31 cellular contexts compared by ENCODE assay signal in the genomic region with DNA sequence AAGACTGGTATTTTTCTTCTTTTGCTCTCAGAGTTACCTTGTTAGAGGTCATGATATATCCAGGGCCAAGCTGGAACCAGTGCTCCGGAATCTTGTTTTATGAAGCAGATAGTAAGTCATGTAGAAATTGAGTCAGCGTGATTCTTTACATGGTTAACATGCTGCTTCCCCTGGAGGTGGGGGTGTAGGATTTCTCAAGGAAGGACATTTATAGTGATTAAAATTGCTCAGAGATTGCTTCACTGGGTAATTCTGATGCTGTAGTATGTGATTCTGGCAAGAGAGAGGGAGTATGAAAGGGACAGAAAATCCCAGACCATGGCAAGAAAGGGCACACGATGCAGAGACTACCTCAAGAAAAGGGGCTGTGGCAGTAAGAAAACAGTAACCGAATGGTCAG. TPM values are rescaled to one million over a fixed set of nuclear protein-coding genes. Genes with fewer than 3 reads are reported as not detected.
"Had no signal": no experiment of that assay in that cellular context is flagged by ENCODE, and none has a peak within 500 bp of the region (broad histone marks: within the 10 kb centered on the region; RNA-seq: fewer than 3 reads in every experiment).

No MANE protein-coding gene starts in this region.

- H3K27ac ChIP-seq: ascending aorta, breast epithelium, cardiac muscle cell, coronary artery, dorsolateral prefrontal cortex, foreskin keratinocyte, gastroesophageal sphincter had no signal

- H3K9me3 Mint-ChIP-seq: activated CD4-positive, alpha-beta memory T cell treated with anti-CD3 and anti-CD28 coated beads for 36 hours; activated CD4-positive, alpha-beta T cell treated with anti-CD3 and anti-CD28 coated beads, Interleukin-2, amount 10 ng/mL, durations not matched to agents 24 days and 14 days; activated naive CD4-positive, alpha-beta T cell treated with anti-CD3 and anti-CD28 coated beads, Interleukin-2, amount 10 ng/mL, durations not matched to agents 7 days and 5 days; activated naive CD8-positive, alpha-beta T cell treated with anti-CD3 and anti-CD28 coated beads, Interleukin-2, amount 10 ng/mL, durations not matched to agents 7 days and 5 days; activated T-cell treated with anti-CD3 and anti-CD28 coated beads, Interleukin-2, amount 50 U/mL, for 24 hours; brain; dendritic cell treated with granulocyte-macrophage colony-stimulating factor and Interleukin-4, amounts not matched to agents 40 ng/mL and 50 ng/mL, for 4 days; endodermal cell had no signal

- H3K27me3 Mint-ChIP-seq: activated CD4-positive, alpha-beta memory T cell treated with anti-CD3 and anti-CD28 coated beads for 36 hours; activated CD4-positive, alpha-beta T cell treated with anti-CD3 and anti-CD28 coated beads for 36 hours; activated CD4-positive, alpha-beta T cell treated with anti-CD3 and anti-CD28 coated beads, Interleukin-2, amount 10 ng/mL, durations not matched to agents 24 days and 14 days; activated naive CD4-positive, alpha-beta T cell treated with anti-CD3 and anti-CD28 coated beads, Interleukin-2, amount 10 ng/mL, durations not matched to agents 7 days and 5 days; activated naive CD8-positive, alpha-beta T cell treated with anti-CD3 and anti-CD28 coated beads, Interleukin-2, amount 10 ng/mL, durations not matched to agents 7 days and 5 days; activated T-cell treated with anti-CD3 and anti-CD28 coated beads, Interleukin-2, amount 50 U/mL, for 24 hours; dendritic cell treated with granulocyte-macrophage colony-stimulating factor and Interleukin-4, amounts not matched to agents 40 ng/mL and 50 ng/mL, for 4 days had no signal

- H3K27me3 ChIP-seq: ascending aorta, breast epithelium, cardiac muscle cell, dorsolateral prefrontal cortex, foreskin keratinocyte, gastroesophageal sphincter had no signal

- H3K9me3 ChIP-seq: ascending aorta, breast epithelium, gastroesophageal sphincter had no signal

- H3K4me3 ChIP-seq: ascending aorta, breast epithelium, cardiac muscle cell, coronary artery, dorsolateral prefrontal cortex, gastroesophageal sphincter had no signal

- H3K36me3 ChIP-seq: ascending aorta, breast epithelium, cardiac muscle cell, gastroesophageal sphincter had no signal

- DNase-seq: activated CD4-positive, alpha-beta memory T cell treated with anti-CD3 and anti-CD28 coated beads for 36 hours; activated CD4-positive, alpha-beta T cell treated with anti-CD3 and anti-CD28 coated beads for 36 hours; activated CD4-positive, alpha-beta T cell treated with anti-CD3 and anti-CD28 coated beads, Interleukin-2, amount 10 ng/mL, durations not matched to agents 24 days and 14 days; activated CD4-positive, CD25-positive, alpha-beta regulatory T cell; activated CD4-positive, CD25-positive, alpha-beta regulatory T cell treated with anti-CD3 and anti-CD28 coated beads, Interleukin-2, amount 50 U/mL, for 72 hours; activated CD8-positive, alpha-beta memory T cell treated with anti-CD3 and anti-CD28 coated beads, Interleukin-2, amount 50 U/mL, for 48 hours; activated gamma-delta T cell; activated naive CD4-positive, alpha-beta T cell; activated naive CD4-positive, alpha-beta T cell treated with anti-CD3 and anti-CD28 coated beads, Interleukin-2, amount 10 ng/mL, durations not matched to agents 7 days and 5 days; activated naive CD8-positive, alpha-beta T cell treated with anti-CD3 and anti-CD28 coated beads, Interleukin-2, amount 10 ng/mL, durations not matched to agents 7 days and 5 days; activated T-cell treated with anti-CD3 and anti-CD28 coated beads for 4 hours; activated T-cell treated with anti-CD3 and anti-CD28 coated beads, Interleukin-2, amount 50 U/mL, for 24 hours; activated T-cell treated with anti-CD3 and anti-CD28 coated beads, Interleukin-2, amount 50 U/mL, for 72 hours; central memory CD4-positive, alpha-beta T cell; cerebellar nuclear complex; dorsolateral prefrontal cortex; effector memory CD4-positive, alpha-beta T cell; endodermal cell; foreskin keratinocyte; T-helper 2 cell had no signal

- H3K4me1 Mint-ChIP-seq: activated CD4-positive, alpha-beta T cell treated with anti-CD3 and anti-CD28 coated beads for 36 hours; activated CD4-positive, alpha-beta T cell treated with anti-CD3 and anti-CD28 coated beads, Interleukin-2, amount 10 ng/mL, durations not matched to agents 24 days and 14 days; activated naive CD4-positive, alpha-beta T cell treated with anti-CD3 and anti-CD28 coated beads, Interleukin-2, amount 10 ng/mL, durations not matched to agents 7 days and 5 days; activated naive CD8-positive, alpha-beta T cell treated with anti-CD3 and anti-CD28 coated beads, Interleukin-2, amount 10 ng/mL, durations not matched to agents 7 days and 5 days; brain; endodermal cell had no signal

- H3K4me1 ChIP-seq: ascending aorta, breast epithelium, foreskin keratinocyte, gastroesophageal sphincter had no signal

- H3K4me3 Mint-ChIP-seq: activated CD4-positive, alpha-beta memory T cell treated with anti-CD3 and anti-CD28 coated beads for 36 hours; activated CD4-positive, alpha-beta T cell treated with anti-CD3 and anti-CD28 coated beads for 36 hours; activated CD4-positive, alpha-beta T cell treated with anti-CD3 and anti-CD28 coated beads, Interleukin-2, amount 10 ng/mL, durations not matched to agents 24 days and 14 days; activated naive CD4-positive, alpha-beta T cell treated with anti-CD3 and anti-CD28 coated beads, Interleukin-2, amount 10 ng/mL, durations not matched to agents 7 days and 5 days; activated naive CD8-positive, alpha-beta T cell treated with anti-CD3 and anti-CD28 coated beads, Interleukin-2, amount 10 ng/mL, durations not matched to agents 7 days and 5 days; activated T-cell treated with anti-CD3 and anti-CD28 coated beads, Interleukin-2, amount 50 U/mL, for 24 hours; activated T-cell treated with anti-CD3 and anti-CD28 coated beads, Interleukin-2, amount 50 U/mL, for 72 hours; brain; dendritic cell treated with granulocyte-macrophage colony-stimulating factor and Interleukin-4, amounts not matched to agents 40 ng/mL and 50 ng/mL, for 4 days; endodermal cell had no signal

- H3K36me3 Mint-ChIP-seq: activated CD4-positive, alpha-beta memory T cell treated with anti-CD3 and anti-CD28 coated beads for 36 hours; activated naive CD4-positive, alpha-beta T cell treated with anti-CD3 and anti-CD28 coated beads, Interleukin-2, amount 10 ng/mL, durations not matched to agents 7 days and 5 days; activated naive CD4-positive, alpha-beta T cell treated with anti-CD3 and anti-CD28 coated beads, Interleukin-2, amount 50 U/mL, for 72 hours; activated naive CD8-positive, alpha-beta T cell treated with anti-CD3 and anti-CD28 coated beads, Interleukin-2, amount 10 ng/mL, durations not matched to agents 7 days and 5 days; brain had no signal

- H3K27ac Mint-ChIP-seq: activated CD4-positive, alpha-beta memory T cell treated with anti-CD3 and anti-CD28 coated beads for 36 hours; activated CD4-positive, alpha-beta T cell treated with anti-CD3 and anti-CD28 coated beads for 36 hours; activated CD4-positive, alpha-beta T cell treated with anti-CD3 and anti-CD28 coated beads, Interleukin-2, amount 10 ng/mL, durations not matched to agents 24 days and 14 days; activated naive CD4-positive, alpha-beta T cell treated with anti-CD3 and anti-CD28 coated beads, Interleukin-2, amount 10 ng/mL, durations not matched to agents 7 days and 5 days; activated naive CD4-positive, alpha-beta T cell treated with anti-CD3 and anti-CD28 coated beads, Interleukin-2, amount 50 U/mL, for 72 hours; activated naive CD8-positive, alpha-beta T cell treated with anti-CD3 and anti-CD28 coated beads, Interleukin-2, amount 10 ng/mL, durations not matched to agents 7 days and 5 days; activated T-cell treated with anti-CD3 and anti-CD28 coated beads, Interleukin-2, amount 50 U/mL, for 24 hours; activated T-cell treated with anti-CD3 and anti-CD28 coated beads, Interleukin-2, amount 50 U/mL, for 72 hours; dendritic cell treated with granulocyte-macrophage colony-stimulating factor and Interleukin-4, amounts not matched to agents 40 ng/mL and 50 ng/mL, for 4 days; endodermal cell had no signal

RNA-seq across cellular contexts. Expression of gene MYL1, which starts 8.0 kb away (rescaled TPM):
- total RNA-seq: activated CD4-positive, alpha-beta memory T cell treated with anti-CD3 and anti-CD28 coated beads for 36 hours; activated CD4-positive, alpha-beta T cell treated with anti-CD3 and anti-CD28 coated beads for 36 hours; activated CD4-positive, alpha-beta T cell treated with anti-CD3 and anti-CD28 coated beads, Interleukin-2, amount 10 ng/mL, durations not matched to agents 24 days and 14 days; activated naive CD4-positive, alpha-beta T cell treated with anti-CD3 and anti-CD28 coated beads, Interleukin-2, amount 50 U/mL, for 72 hours; activated naive CD8-positive, alpha-beta T cell treated with anti-CD3 and anti-CD28 coated beads, Interleukin-2, amount 10 ng/mL, durations not matched to agents 7 days and 5 days; activated T-cell treated with anti-CD3 and anti-CD28 coated beads, Interleukin-2, amount 50 U/mL, for 72 hours; ascending aorta; breast epithelium; cardiac muscle cell; endodermal cell; epithelial cell of proximal tubule; foreskin keratinocyte; gastroesophageal sphincter; glomerular endothelial cell; T-helper 1 cell treated with Interleukin-12 subunit alpha and Interleukin-12 subunit beta and Interleukin-4 antibody, amounts not matched to agents 30 ng/mL and 1 ng/mL, for 36 hours had no signal
- polyA plus RNA-seq: foreskin keratinocyte had no signal
